In the genomic region with DNA sequence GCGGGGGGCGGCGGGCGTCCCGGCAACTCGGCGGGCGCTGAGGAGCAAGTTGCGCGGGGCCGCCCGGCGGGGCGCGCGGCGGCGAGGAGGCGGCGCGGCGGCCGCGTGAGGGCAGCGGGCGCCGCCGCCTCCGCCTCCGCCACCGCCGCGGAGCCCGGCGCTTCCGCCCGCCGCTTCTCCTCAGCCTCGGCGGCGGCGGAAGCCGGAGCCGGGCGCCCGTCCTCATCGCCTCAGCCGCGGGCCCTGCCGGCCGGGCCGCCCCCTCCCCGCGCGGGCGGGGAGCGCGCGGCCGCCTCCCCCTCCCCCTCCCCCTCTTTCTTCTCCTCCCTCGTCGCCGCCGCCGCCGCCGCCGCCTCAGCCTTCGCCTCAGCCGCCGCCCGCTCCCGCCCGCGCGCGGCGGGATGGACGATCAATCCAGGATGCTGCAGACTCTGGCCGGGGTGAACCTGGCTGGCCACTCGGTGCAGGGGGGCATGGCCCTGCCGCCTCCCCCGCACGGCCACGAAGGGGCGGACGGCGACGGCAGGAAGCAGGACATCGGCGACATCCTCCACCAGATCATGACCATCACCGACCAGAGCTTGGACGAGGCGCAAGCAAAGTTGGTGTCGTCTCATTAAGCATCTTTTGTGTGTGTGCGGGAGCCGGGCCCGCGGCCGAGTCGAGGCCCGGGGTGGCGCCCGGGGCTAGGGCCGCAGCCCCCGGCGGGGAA, we compare ENCODE assay signal across 8 cellular contexts. TPM values are rescaled to one million over a fixed set of nuclear protein-coding genes. Genes with fewer than 3 reads are reported as not detected.
DNase-seq lines count a peak whose midpoint lies in the region; ATAC-seq and TF ChIP-seq lines count a peak whose summit lies in the region.

Gene PBX3 (plus strand): TSS at position 321 of the 712 bp plus-strand sequence.

- TF ChIP-seq RAD21 in HCT116 (IDR thresholded peaks at IDR 0.05; ENCODE audit: low read depth): no peak

- RAD21 ChIA-PET in HCT116 (lab: Charles Lee; ENCODE audit: low non-redundant PET in 1 of 2, low total read pairs in 2 of 2, uncharacterized antibody in 2 of 2, unreplicated experiment in 2 of 2): no interaction called here

- peaks cover 11% of the 10 kb centered on the region for H3K36me3 Mint-ChIP-seq in activated CD8-positive, alpha-beta T cell treated with anti-CD3 and anti-CD28 coated beads for 36 hours (ENCODE audit: low read depth)

- no peaks in the 10 kb centered on the region for H3K9me3 ChIP-seq in HCT116 (ENCODE audit: control insufficient read depth in 1 of 2, insufficient read depth in 1 of 2, low read depth in 1 of 2, low read length in 2 of 2)

- H3K4me3 ChIP-seq in GM12864 (ENCODE audit: low read depth, low read length) (peak within 1 kb of the TSS; percentile 98), HCT116 (replicated peaks in 1 of 2; ENCODE audit: low read depth in 1 of 2, low read length in 2 of 2) (peak within 1 kb of the TSS; percentile 56 to 77)

- no peaks in the 10 kb centered on the region for H4K20me1 ChIP-seq in HCT116 (ENCODE audit: insufficient read depth)

- CTCF ChIA-PET in HCT116 (lab: Charles Lee): no interaction called here
- CTCF ChIA-PET in activated CD8-positive, alpha-beta T cell treated with anti-CD3 and anti-CD28 coated beads for 36 hours (lab: Charles Lee): no interaction called here

- peak within 1 kb of the TSS; percentile 69 for H3K27ac ChIP-seq in HCT116 (ENCODE audit: low read depth, low read length)

- no TSS peak for BruUV-seq in HCT116 (replicated peaks; lab: Mats Ljungman, UMichigan)

- in situ Hi-C loops in endometrial microvascular endothelial cells (cut with HindIII; ENCODE audit: inconsistent ontology term, low pct_unique_long_range_greater_than_20kb, low sequenced_read_pairs): no loop called here

- H3K4me3 Mint-ChIP-seq in activated CD8-positive, alpha-beta T cell treated with anti-CD3 and anti-CD28 coated beads for 36 hours: peak within 1 kb of the TSS; percentile 87

- no peak for TF ChIP-seq POLR2A in HCT116 (IDR thresholded peaks at IDR 0.05; ENCODE audit: borderline replicate concordance, extremely low read depth, insufficient read depth, insufficient read length)

- H3K4me1 ChIP-seq in HCT116 (ENCODE audit: control insufficient read depth in 1 of 2, insufficient read depth in 2 of 2, low read length in 2 of 2): peaks cover 3 to 26% of the 10 kb centered on the region in 2 experiments; a peak in 3 of 4 replicates

- peak; percentile 0 for ATAC-seq in HCT116
- ATAC-seq in activated CD8-positive, alpha-beta T cell treated with anti-CD3 and anti-CD28 coated beads for 36 hours: peak; percentile 18
- ATAC-seq in GM18861 (IDR thresholded peaks at IDR 0.05; ENCODE audit: unreplicated experiment): no peak

- peak within 1 kb of the TSS; percentile 97 for H3K4me2 ChIP-seq in HCT116 (ENCODE audit: low read length)

- no peaks in the 10 kb centered on the region for H3K9me2 ChIP-seq in HCT116 (ENCODE audit: insufficient read depth)

- intact Hi-C loops in HCT116 (cut with micrococcal nuclease): loop anchor here (5.0 to 10.0 kb wide), 2 partner anchors 340 to 478 kb away; no protein-coding TSS in a partner anchor
- intact Hi-C loops in activated CD8-positive, alpha-beta T cell treated with anti-CD3 and anti-CD28 coated beads for 36 hours (cut with micrococcal nuclease): loop anchor here (5.0 kb wide), 1 partner anchor 100 kb away; no protein-coding TSS in a partner anchor

- H3K9ac ChIP-seq in HCT116 (ENCODE audit: low read length): peak within 1 kb of the TSS; percentile 62

- DNase-seq in GM12864 (ENCODE audit: low read depth): no peak
- no peak for DNase-seq in HCT116 (ENCODE audit: low read depth, low spot score)
- DNase-seq in NCI-H2171 (lab: John Stamatoyannopoulos, UW): peak; percentile 66
- peak; percentile 41 for DNase-seq in activated CD8-positive, alpha-beta T cell treated with anti-CD3 and anti-CD28 coated beads for 36 hours
- peak; percentile 40 for DNase-seq in midbrain (lab: John Stamatoyannopoulos, UW)
- DNase-seq in stimulated activated naive CD4-positive, alpha-beta T cell treated with Interleukin-2 at 50 U/mL for 16 hours (lab: John Stamatoyannopoulos, UW): peak; percentile 18

- no peaks in the 10 kb centered on the region for H3K36me3 ChIP-seq in HCT116 (ENCODE audit: control insufficient read depth in 1 of 2, insufficient read depth in 2 of 2, low read length in 2 of 2)

- no peak within 1 kb of the TSS for H2AFZ ChIP-seq in HCT116 (ENCODE audit: low read depth, low read length, poor library complexity, severe bottlenecking)

- H3K9me3 Mint-ChIP-seq in activated CD8-positive, alpha-beta T cell treated with anti-CD3 and anti-CD28 coated beads for 36 hours: no peaks in the 10 kb centered on the region

- H3K27ac Mint-ChIP-seq in activated CD8-positive, alpha-beta T cell treated with anti-CD3 and anti-CD28 coated beads for 36 hours: peak within 1 kb of the TSS; percentile 92

- POLR2A ChIA-PET in HCT116 (lab: Charles Lee): no interaction called here
- POLR2A ChIA-PET in activated CD8-positive, alpha-beta T cell treated with anti-CD3 and anti-CD28 coated beads for 36 hours (lab: Charles Lee): no interaction called here

- no peaks in the 10 kb centered on the region for H3K79me2 ChIP-seq in HCT116 (ENCODE audit: insufficient read depth, low read length)

- H3K27me3 Mint-ChIP-seq in activated CD8-positive, alpha-beta T cell treated with anti-CD3 and anti-CD28 coated beads for 36 hours: peaks cover 3% of the 10 kb centered on the region

- peaks cover 29% of the 10 kb centered on the region for H3K4me1 Mint-ChIP-seq in activated CD8-positive, alpha-beta T cell treated with anti-CD3 and anti-CD28 coated beads for 36 hours (ENCODE audit: low read depth)

- TF ChIP-seq CTCF in GM12864 (IDR thresholded peaks at IDR 0.05; ENCODE audit: low read depth, low read length, missing control alignments) (no peak), HCT116 (IDR thresholded peaks at IDR 0.05 in 2 of 3, conservative IDR thresholded peaks at IDR 0.05 in 1 of 3; ENCODE audit: borderline replicate concordance in 1 of 3, insufficient read depth in 1 of 3, low read depth in 2 of 3, low read length in 2 of 3) (no peak)
- no peak for TF ChIP-seq CTCF in activated CD8-positive, alpha-beta T cell treated with anti-CD3 and anti-CD28 coated beads for 36 hours (IDR thresholded peaks at IDR 0.05)

- H3K27me3 ChIP-seq in HCT116 (ENCODE audit: insufficient read depth, low read length): no peaks in the 10 kb centered on the region

TF ChIP-seq in HCT116, 20 proteins besides CTCF, POLR2A, EP300 and RAD21:
- no peak for TF ChIP-seq CEBPB (IDR thresholded peaks at IDR 0.05; ENCODE audit: low read depth)
- no peak for TF ChIP-seq CBX3 (IDR thresholded peaks at IDR 0.05; ENCODE audit: low read depth)
- peak; percentile 59; the same call in 1 of the 2 replicates for TF ChIP-seq EGR1 (IDR thresholded peaks at IDR 0.05; ENCODE audit: low read depth)
- 0 out of 2 replicates have a peak, but pooled peaks have one; percentile 29 for TF ChIP-seq MAX (IDR thresholded peaks at IDR 0.05)

RNA-seq across cellular contexts. Expression of gene PBX3, which starts in this region (rescaled TPM):
- 13.5 TPM for total RNA-seq in HCT116 (2021; ENCODE audit: unreplicated experiment)
- polyA plus RNA-seq in HCT116 (2012): 8.0 and 8.7 TPM in 2 replicates
- 10 to 100 TPM; 11.5 to 14.1 TPM for total RNA-seq in activated CD8-positive, alpha-beta T cell treated with anti-CD3 and anti-CD28 coated beads for 36 hours
- 18.5 TPM for total RNA-seq in endometrial microvascular endothelial cells (ENCODE audit: inconsistent ontology term)

Comparison
In these comparisons a context has a peak if more than half of its experiments do, and no peak if none do; other contexts are left out.
1. DNase-seq: peak in NCI-H2171 (single experiment), activated CD8-positive, alpha-beta T cell treated with anti-CD3 and anti-CD28 coated beads for 36 hours (single experiment), midbrain (single experiment) and stimulated activated naive CD4-positive, alpha-beta T cell treated with Interleukin-2 at 50 U/mL for 16 hours (single experiment); none in GM12864 (single experiment) and HCT116 (single experiment).